ENCODE assay signal across 8 cellular contexts in genomic region chr9:74951107-74951720, GRCh38. TPM values are rescaled to one million over a fixed set of nuclear protein-coding genes. Genes with fewer than 3 reads are reported as not detected.
DNase-seq lines count a peak whose midpoint lies in the region; ATAC-seq, FAIRE-seq and TF ChIP-seq lines count a peak whose summit lies in the region.

No MANE protein-coding gene starts in this region.

- TF ChIP-seq CTCF in left ventricle myocardium inferior (IDR thresholded peaks at IDR 0.05; ENCODE audit: borderline replicate concordance) (no peak), breast epithelium (IDR thresholded peaks at IDR 0.05) (no peak)

- FAIRE-seq in urothelium cell line (lab: Jason Lieb, UNC) (no peak), GM19239 (lab: Jason Lieb, UNC) (no peak)

- no peaks in the 10 kb centered on the region for H3K36me3 ChIP-seq in left ventricle myocardium inferior
- H3K36me3 ChIP-seq in breast epithelium, result no peaks in the 10 kb centered on the region

- H3K9me3 ChIP-seq in left ventricle myocardium inferior (replicated peaks) (no peaks in the 10 kb centered on the region), breast epithelium (no peaks in the 10 kb centered on the region), mononuclear cell (ENCODE audit: low read depth, low read length) (no peaks in the 10 kb centered on the region)

- H3K4me1 ChIP-seq in left ventricle myocardium inferior (peaks cover 35% of the 10 kb centered on the region), breast epithelium (no peaks in the 10 kb centered on the region), mononuclear cell (ENCODE audit: insufficient read depth, low read length) (peaks cover 14% of the 10 kb centered on the region)

- H3K27me3 ChIP-seq in left ventricle myocardium inferior (ENCODE audit: low read depth) (no peaks in the 10 kb centered on the region), breast epithelium (no peaks in the 10 kb centered on the region), mononuclear cell (ENCODE audit: insufficient read depth, low read length) (no peaks in the 10 kb centered on the region)

- no peak for TF ChIP-seq POLR2A in breast epithelium (IDR thresholded peaks at IDR 0.05)

- intact Hi-C loops in left ventricle myocardium inferior (cut with micrococcal nuclease) (no loop called here), Right ventricle myocardium inferior (cut with DNase I) (loop anchor here (5.0 kb wide), 4 partner anchors 51 to 174 kb away; partner anchors contain the start of genes CARNMT1, NMRK1 and OSTF1), breast epithelium (cut with DNase I; ENCODE audit: low total_unique reads) (no loop called here)

- DNase-seq in left ventricle myocardium inferior (no peak), Right ventricle myocardium inferior (ENCODE audit: missing footprints) (no peak), breast epithelium (ENCODE audit: low spot score in 2 of 2) (no peak), NCI-H1436 treated with DMSO at 0.1 percent for 48 hours (lab: John Stamatoyannopoulos, UW) (no peak), urothelium cell line (ENCODE audit: low spot score) (no peak), GM19239 (ENCODE audit: insufficient read length, low spot score) (no peak), hepatic stellate cell (ENCODE audit: low spot score) (no peak)

- H3K27ac ChIP-seq in left ventricle myocardium inferior (replicated peaks), result peak overlapping the region; percentile 95
- peak overlapping the region; percentile 97 to 98 for H3K27ac ChIP-seq in breast epithelium

- H3K4me3 ChIP-seq in left ventricle myocardium inferior, result peak overlapping the region; percentile 89
- peak overlapping the region; percentile 84 to 96 (median 93) for H3K4me3 ChIP-seq in breast epithelium
- peak overlapping the region; percentile 85 for H3K4me3 ChIP-seq in mononuclear cell (ENCODE audit: low read length)

- ATAC-seq in Right ventricle myocardium inferior, result no peak

RNA-seq across cellular contexts. Expression of gene C9orf40, which starts 1.5 kb away (rescaled TPM):
- 2.0 TPM for total RNA-seq in left ventricle myocardium inferior
- 2.8 TPM for total RNA-seq in Right ventricle myocardium inferior
- 1 to 10 TPM; 2.4 to 4.6 (median 4.2) TPM for total RNA-seq in breast epithelium
- 1.6 TPM for total RNA-seq in mononuclear cell
